Comparison of ENCODE assay signal across 8 cellular contexts in genomic region chr11:115503083-115503885, GRCh38. TPM values are rescaled to one million over a fixed set of nuclear protein-coding genes. Genes with fewer than 3 reads are reported as not detected.
DNase-seq lines count a peak whose midpoint lies in the region; ATAC-seq and TF ChIP-seq lines count a peak whose summit lies in the region.

No MANE protein-coding gene starts in this region.

- ATAC-seq in HG03108 (IDR thresholded peaks at IDR 0.05; ENCODE audit: unreplicated experiment) (peak; percentile 53), HG03354 (IDR thresholded peaks at IDR 0.05; ENCODE audit: poor library complexity, severe bottlenecking, unreplicated experiment) (no peak), HG03378 (IDR thresholded peaks at IDR 0.05; ENCODE audit: unreplicated experiment) (no peak)

- H2AFZ ChIP-seq in hepatocyte = peak overlapping the region; percentile 53

- H3K27me3 ChIP-seq in hepatocyte = peaks cover 19% of the 10 kb centered on the region

- H3K79me2 ChIP-seq in hepatocyte = peaks cover 27% of the 10 kb centered on the region

- intact Hi-C loops in posterior vena cava (cut with DNase I) = loop anchor here (5.0 to 10.0 kb wide), 2 partner anchors 168 to 1216 kb away; no protein-coding TSS in a partner anchor

- H3K4me1 ChIP-seq in hepatocyte (ENCODE audit: insufficient read depth) = peaks cover 12% of the 10 kb centered on the region

- WGBS in hepatocyte (ENCODE audit: low lambda C conversion rate, missing lambda C conversion rate) = 1% methylated on average over 30 of the region's 77 CpGs

- no peaks in the 10 kb centered on the region for H3K9me3 ChIP-seq in hepatocyte (ENCODE audit: low read depth)

- H3K36me3 ChIP-seq in hepatocyte (replicated peaks; ENCODE audit: insufficient read depth, low read depth) = no peaks in the 10 kb centered on the region

- H3K27ac ChIP-seq in angular gyrus (ENCODE audit: low read depth, low read length) (peak overlapping the region; percentile 94), hepatocyte (no peak overlapping the region)

- TF ChIP-seq CTCF in hepatocyte (IDR thresholded peaks at IDR 0.05; ENCODE audit: poor library complexity) = peak; percentile 57

- H3K4me2 ChIP-seq in hepatocyte = peak overlapping the region; percentile 99

- peak overlapping the region; percentile 56 for H3K4me3 ChIP-seq in hepatocyte

- no peaks in the 10 kb centered on the region for H3K9me2 ChIP-seq in hepatocyte (replicated peaks; ENCODE audit: insufficient read depth)

- peak; percentile 72 for DNase-seq in COR-L47 (lab: John Stamatoyannopoulos, UW)
- DNase-seq in NOMO-1 (lab: John Stamatoyannopoulos, UW; ENCODE audit: unreplicated experiment in 2 of 2) = peak; percentile 75 to 79
- peak; percentile 84 for DNase-seq in hepatocyte (ENCODE audit: low spot score)
- peak; percentile 84 for DNase-seq in posterior vena cava (ENCODE audit: low spot score)

- H4K20me1 ChIP-seq in hepatocyte (ENCODE audit: insufficient read depth, poor library complexity, severe bottlenecking) = no peaks in the 10 kb centered on the region

RNA-seq across cellular contexts. Expression of gene CADM1, which starts 0.9 kb away (rescaled TPM):
- total RNA-seq in hepatocyte (39.1 and 48.4 TPM in 2 replicates), posterior vena cava (1 to 10 TPM; 2.5 to 5.5 TPM)
- 54.3 and 74.4 TPM in 2 replicates for polyA plus RNA-seq in hepatocyte
